ENCODE assay signal across 12 cellular contexts in genomic region chr3:42473083-42473932, GRCh38. TPM values are rescaled to one million over a fixed set of nuclear protein-coding genes. Genes with fewer than 3 reads are reported as not detected.
DNase-seq lines count a peak whose midpoint lies in the region; ATAC-seq, FAIRE-seq and TF ChIP-seq lines count a peak whose summit lies in the region.
"Had no signal": no experiment of that assay in that cellular context is flagged by ENCODE, and none has a peak within 500 bp of the region (broad histone marks: within the 10 kb centered on the region; RNA-seq: fewer than 3 reads in every experiment).

No MANE protein-coding gene starts in this region.

- no peak for ATAC-seq in PC-3
- peak; percentile 81 for ATAC-seq in mucosa of descending colon
- no peak for ATAC-seq in activated T-cell treated with anti-CD3 and anti-CD28 coated beads, Interleukin-2, amount 50 U/mL, for 4 hours

- FAIRE-seq in urothelium cell line (lab: Jason Lieb, UNC): no peak
- no peak for FAIRE-seq in GM12892 (lab: Jason Lieb, UNC)

- H2AFZ ChIP-seq in PC-3 (ENCODE audit: low read length): 0 out of 2 replicates have a peak overlapping the region, but pooled peaks have one; percentile 19

- TF ChIP-seq CTCF in PC-3 (conservative IDR thresholded peaks at IDR 0.05; ENCODE audit: low read depth, low read length) (no peak), epithelial cell of esophagus (IDR thresholded peaks at IDR 0.05; ENCODE audit: insufficient read depth, low read depth, low read length, missing control alignments) (no peak), mucosa of descending colon (IDR thresholded peaks at IDR 0.05) (no peak)

- H3K27me3 Mint-ChIP-seq in activated T-cell treated with anti-CD3 and anti-CD28 coated beads, Interleukin-2, amount 50 U/mL, for 4 hours (ENCODE audit: low read depth): peaks cover 10% of the 10 kb centered on the region

- no peak overlapping the region for H3K4me2 ChIP-seq in PC-3 (ENCODE audit: low read length)

- no peak for TF ChIP-seq POLR2A in GM12892 (IDR thresholded peaks at IDR 0.05; ENCODE audit: low read depth, low read length)

- H3K27me3 ChIP-seq in PC-3 (ENCODE audit: low read length): no peaks in the 10 kb centered on the region

- POLR2A ChIA-PET in PC-3 (lab: Charles Lee; ENCODE audit: unreplicated experiment): no interaction called here

- BruUV-seq in PC-3 (replicated peaks; lab: Mats Ljungman, UMichigan): no TSS peak

- no peaks in the 10 kb centered on the region for H3K9me3 Mint-ChIP-seq in activated T-cell treated with anti-CD3 and anti-CD28 coated beads, Interleukin-2, amount 50 U/mL, for 4 hours
- H3K9me3 Mint-ChIP-seq: activated T-cell treated with anti-CD3 and anti-CD28 coated beads, Interleukin-2, amount 50 U/mL, for 24 hours; nephron progenitor cell had no signal

- H3K4me3 Mint-ChIP-seq in activated T-cell treated with anti-CD3 and anti-CD28 coated beads, Interleukin-2, amount 50 U/mL, for 4 hours: no peak overlapping the region
- H3K4me3 Mint-ChIP-seq: activated T-cell treated with anti-CD3 and anti-CD28 coated beads, Interleukin-2, amount 50 U/mL, for 24 hours; nephron progenitor cell had no signal

- no peak overlapping the region for H3K27ac ChIP-seq in PC-3 (ENCODE audit: low read length)

- no peaks in the 10 kb centered on the region for H3K36me3 ChIP-seq in PC-3 (ENCODE audit: low read depth, low read length)
- no peaks in the 10 kb centered on the region for H3K36me3 ChIP-seq in mucosa of descending colon (ENCODE audit: low read depth)

- no peaks in the 10 kb centered on the region for H4K20me1 ChIP-seq in PC-3 (ENCODE audit: low read length)

- H3K9me2 ChIP-seq in PC-3 (replicated peaks; ENCODE audit: low read length): no peaks in the 10 kb centered on the region

- no peaks in the 10 kb centered on the region for H3K36me3 Mint-ChIP-seq in activated T-cell treated with anti-CD3 and anti-CD28 coated beads, Interleukin-2, amount 50 U/mL, for 4 hours (ENCODE audit: insufficient read depth)

- intact Hi-C loops in PC-3 (cut with micrococcal nuclease): no loop called here
- intact Hi-C loops in mucosa of descending colon (cut with DNase I, micrococcal nuclease): no loop called here

- no peaks in the 10 kb centered on the region for H3K4me1 Mint-ChIP-seq in activated T-cell treated with anti-CD3 and anti-CD28 coated beads, Interleukin-2, amount 50 U/mL, for 4 hours (ENCODE audit: low read depth)

- DNase-seq in ELR (ENCODE audit: low read depth) (peak; percentile 51), PC-3 (no peak), epithelial cell of esophagus (ENCODE audit: low read depth) (peak; percentile 29), mucosa of descending colon (peak in 2 of 3 donors; percentile 46 to 52), NOMO-1 treated with DMSO at 0.1 percent for 48 hours (lab: John Stamatoyannopoulos, UW; ENCODE audit: unreplicated experiment) (no peak), urothelium cell line (ENCODE audit: low spot score) (no peak), GM12892 (ENCODE audit: insufficient read length) (no peak)
- no peak for DNase-seq in activated T-cell treated with anti-CD3 and anti-CD28 coated beads, Interleukin-2, amount 50 U/mL, for 4 hours
- DNase-seq: activated T-cell treated with anti-CD3 and anti-CD28 coated beads, Interleukin-2, amount 50 U/mL, for 24 hours; central memory CD4-positive, alpha-beta T cell; MV-4-11; nephron progenitor cell had no signal

- H3K9me3 ChIP-seq in PC-3 (ENCODE audit: low read length) (no peaks in the 10 kb centered on the region), mucosa of descending colon (no peaks in the 10 kb centered on the region)

- no peak overlapping the region for H3K4me3 ChIP-seq in PC-3 (ENCODE audit: low read length)
- no peak overlapping the region for H3K4me3 ChIP-seq in epithelial cell of esophagus (ENCODE audit: low read length)
- H3K4me3 ChIP-seq in mucosa of descending colon: no peak overlapping the region

- CTCF ChIA-PET in PC-3 (lab: Charles Lee): no interaction called here

- H3K4me1 ChIP-seq in PC-3 (ENCODE audit: insufficient read depth, low read length): peaks cover 22% of the 10 kb centered on the region
- H3K4me1 ChIP-seq in mucosa of descending colon (ENCODE audit: low read depth): no peaks in the 10 kb centered on the region

- H3K79me2 ChIP-seq in PC-3 (ENCODE audit: low read length): no peaks in the 10 kb centered on the region

- H3F3A ChIP-seq in PC-3 (ENCODE audit: low read length, unreplicated experiment): no peaks in the 10 kb centered on the region

- H3K9ac ChIP-seq in PC-3 (ENCODE audit: low read length): no peak overlapping the region

RNA-seq across cellular contexts. Expression of gene VIPR1, which starts 29.1 kb away (rescaled TPM):
- total RNA-seq in PC-3 (2014; rRNA removed): 3.7 and 7.0 TPM in 2 replicates
- total RNA-seq in mucosa of descending colon: 100 to 1,000 TPM in 2 of 3 donors, 10 to 100 TPM in 1; 68.9 to 202 (median 148) TPM
- total RNA-seq in activated T-cell treated with anti-CD3 and anti-CD28 coated beads, Interleukin-2, amount 50 U/mL, for 4 hours: 1 to 10 TPM; 2.2 to 4.7 (median 4.6) TPM
- not detected for polyA plus RNA-seq in GM12892 (2012; ENCODE audit: missing spikeins)

Comparison
In these comparisons a context has a peak if more than half of its experiments do, and no peak if none do; other contexts are left out.
1. DNase-seq: peak in ELR (single experiment), epithelial cell of esophagus (single experiment) and mucosa of descending colon (2 of 3); none in PC-3 (single experiment), NOMO-1 treated with DMSO at 0.1 percent for 48 hours (single experiment), urothelium cell line (single experiment), activated T-cell treated with anti-CD3 and anti-CD28 coated beads, Interleukin-2, amount 50 U/mL, for 4 hours (single experiment) and GM12892 (single experiment).